In genomic region chr10:30241422-30242110, GRCh38 we compare ENCODE assay signal across 12 cellular contexts.
A peak's percentile ranks its signal among the peaks of the same experiment; 100 is the strongest.
DNase-seq lines count a peak whose midpoint lies in the region; ATAC-seq and TF ChIP-seq lines count a peak whose summit lies in the region.
"Had no signal": no experiment of that assay in that cellular context is flagged by ENCODE, and none has a peak within 500 bp of the region (broad histone marks: within the 10 kb centered on the region; RNA-seq: fewer than 3 reads in every experiment).

No MANE protein-coding gene starts in this region.

- H3K4me2 ChIP-seq in KMS-11 = peak overlapping the region; percentile 33
- H3K4me2 ChIP-seq: GM23338 had no signal

- DNase-seq in GM13977 (ENCODE audit: low spot score) (peak; percentile 14), prostate gland (ENCODE audit: low spot score) (no peak), NCI-H82 (lab: John Stamatoyannopoulos, UW) (no peak)
- DNase-seq in stimulated activated CD4-positive, alpha-beta T cell treated with anti-CD3 and anti-CD28 coated beads, Interleukin-4, amount 100 ng/mL, for 24 hours = no peak
- DNase-seq: NK-92 treated with Interleukin-12 subunit alpha and Interleukin-12 subunit beta, amount 100 ng/mL, for 24 hours had no signal

- H3K9ac ChIP-seq in KMS-11 = no peak overlapping the region; the same call in 1 of the 2 replicates
- H3K9ac ChIP-seq: BLaER1 had no signal

- no peaks in the 10 kb centered on the region for H4K20me1 ChIP-seq in KMS-11 (ENCODE audit: insufficient read depth)
- H4K20me1 ChIP-seq: BLaER1 had no signal

- peak; percentile 58 for TF ChIP-seq CTCF in 22Rv1 (IDR thresholded peaks at IDR 0.05)
- no peak for TF ChIP-seq CTCF in GM13977 (IDR thresholded peaks at IDR 0.05; ENCODE audit: extremely low read depth, insufficient read depth, missing control alignments)
- TF ChIP-seq CTCF in KMS-11 (conservative IDR thresholded peaks at IDR 0.05; ENCODE audit: low read depth, low read length) = peak; percentile 17; the same call in 1 of the 2 replicates
- peak; percentile 16; the same call in 1 of the 2 replicates for TF ChIP-seq CTCF in VCaP (conservative IDR thresholded peaks at IDR 0.05)
- TF ChIP-seq CTCF in prostate gland (IDR thresholded peaks at IDR 0.05) = no peak

- 80% methylated on average over 6 of the region's 6 CpGs for whole genome bisulfite sequencing in prostate gland

- no peaks in the 10 kb centered on the region for H3K79me2 ChIP-seq in KMS-11 (ENCODE audit: insufficient read depth, low read depth)

- peak overlapping the region; percentile 20 for H2AFZ ChIP-seq in KMS-11 (ENCODE audit: low read depth)

- H3K4me3 ChIP-seq in KMS-11 (IDR thresholded peaks at IDR 0.05; ENCODE audit: insufficient read depth, low read depth, low read length) = no peak overlapping the region
- H3K4me3 ChIP-seq in prostate gland = no peak overlapping the region
- H3K4me3 ChIP-seq: BLaER1, GM23338, SJSA1 had no signal

- H3K4me1 ChIP-seq in KMS-11 (ENCODE audit: low read depth, poor library complexity, severe bottlenecking) = peaks cover 17% of the 10 kb centered on the region
- H3K4me1 ChIP-seq in prostate gland (replicated peaks) = no peaks in the 10 kb centered on the region

- H3K36me3 ChIP-seq in KMS-11 (ENCODE audit: insufficient read depth) (no peaks in the 10 kb centered on the region), prostate gland (no peaks in the 10 kb centered on the region)
- H3K36me3 ChIP-seq: BLaER1, SJSA1 had no signal

- intact Hi-C loops in prostate gland (cut with DNase I) = loop anchor here (5.0 kb wide), 1 partner anchor 244 kb away; no protein-coding TSS in a partner anchor

- no peaks in the 10 kb centered on the region for H3K27me3 ChIP-seq in KMS-11 (ENCODE audit: insufficient read depth, low read depth)
- H3K27me3 ChIP-seq in prostate gland (replicated peaks; ENCODE audit: insufficient read depth) = no peaks in the 10 kb centered on the region
- H3K27me3 ChIP-seq: BLaER1, SJSA1 had no signal

- ATAC-seq in HG03135 (IDR thresholded peaks at IDR 0.05; ENCODE audit: unreplicated experiment) = no peak

- no peak for TF ChIP-seq POLR2A in prostate gland (IDR thresholded peaks at IDR 0.05)

- in situ Hi-C loops in GM13977 (cut with MboI; ENCODE audit: low pct_unique_long_range_greater_than_20kb, low sequenced_read_pairs, unreplicated experiment) = no loop called here

- H3K9me3 ChIP-seq in prostate gland = no peaks in the 10 kb centered on the region
- H3K9me3 ChIP-seq: BLaER1, SJSA1 had no signal

- H3K27ac ChIP-seq in 22Rv1 (no peak overlapping the region), KMS-11 (peak overlapping the region; percentile 36; the same call in 1 of the 2 replicates), VCaP (peak overlapping the region; percentile 49), prostate gland (no peak overlapping the region)
- H3K27ac ChIP-seq: BLaER1, SJSA1 had no signal

Comparison
In these comparisons a context has a peak if more than half of its experiments do, and no peak if none do; other contexts are left out.
1. H3K27ac ChIP-seq: peak in KMS-11 (single experiment) and VCaP (single experiment); none in 22Rv1 (single experiment) and prostate gland (0 of 2).
2. CTCF ChIP-seq: peak in 22Rv1 (single experiment), KMS-11 (single experiment) and VCaP (single experiment); none in GM13977 (single experiment) and prostate gland (0 of 4).